Comparison of ENCODE assay signal across 10 cellular contexts in the genomic region with DNA sequence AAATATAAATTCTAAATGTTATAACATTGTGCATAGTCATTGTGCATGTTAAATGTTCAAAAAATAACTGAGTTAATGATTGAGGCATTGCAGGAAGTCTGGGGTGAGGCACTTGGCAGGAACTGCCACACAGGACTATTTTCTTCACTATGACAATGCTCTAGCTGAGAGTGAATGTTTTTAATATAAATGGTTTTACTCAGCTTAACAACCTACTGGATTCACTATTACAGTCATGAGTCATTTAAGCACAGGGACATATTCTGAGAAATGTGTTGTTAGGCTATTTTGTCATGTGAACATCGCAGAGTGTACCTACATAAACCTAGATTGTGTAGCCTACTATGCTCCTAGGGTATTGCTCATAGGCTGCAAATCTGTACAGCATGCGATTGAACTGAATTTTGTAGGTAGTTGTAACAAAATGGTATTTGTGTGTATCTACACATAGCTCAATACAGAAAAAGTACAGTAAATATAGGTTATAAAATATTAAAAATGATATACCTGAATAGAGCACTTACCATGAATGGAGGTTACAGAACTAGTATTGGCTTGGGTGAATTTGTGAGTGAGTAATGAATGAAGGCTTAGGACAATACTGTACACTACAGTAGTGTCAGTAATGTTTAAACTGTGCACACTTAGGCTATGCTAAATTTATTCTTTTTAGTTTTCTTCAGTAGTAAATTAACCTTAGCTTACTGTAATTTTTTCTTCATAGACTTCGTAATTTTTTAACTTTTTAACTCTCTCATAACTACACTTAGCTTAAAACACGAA.
DNase-seq lines count a peak whose midpoint lies in the region; ATAC-seq and TF ChIP-seq lines count a peak whose summit lies in the region.
"Had no signal": no experiment of that assay in that cellular context is flagged by ENCODE, and none has a peak within 500 bp of the region (broad histone marks: within the 10 kb centered on the region; RNA-seq: fewer than 3 reads in every experiment).

No MANE protein-coding gene starts in this region.

- TF ChIP-seq POLR2A in testis (IDR thresholded peaks at IDR 0.05), result no peak

- peak overlapping the region; percentile 52 for H3K27ac Mint-ChIP-seq in T-helper 2 cell treated with Interferon-gamma antibody and Interleukin-4, amounts not matched to agents 5 μg/mL and 100 μg/mL, for 36 hours

- ATAC-seq in GM21825 (IDR thresholded peaks at IDR 0.05; ENCODE audit: unreplicated experiment), result peak; percentile 63
- ATAC-seq: HepG2 had no signal

- intact Hi-C loops in testis (cut with DNase I; ENCODE audit: low total_unique reads), result no loop called here

- no peak overlapping the region for H3K27ac ChIP-seq in testis
- H3K27ac ChIP-seq: cardiac muscle cell had no signal

- TF ChIP-seq CTCF in testis (IDR thresholded peaks at IDR 0.05), result no peak

- H3K9me3 Mint-ChIP-seq in T-helper 2 cell treated with Interferon-gamma antibody and Interleukin-4, amounts not matched to agents 5 μg/mL and 100 μg/mL, for 36 hours, result peaks cover 33% of the 10 kb centered on the region

- 81 to 87% methylated on average over 4 of the region's 4 CpGs for WGBS in testis, 2 donors

- H3K36me3 ChIP-seq in testis (ENCODE audit: low read depth, missing control alignments) (no peaks in the 10 kb centered on the region), HAP-1 (replicated peaks) (no peaks in the 10 kb centered on the region)
- H3K36me3 ChIP-seq: cardiac muscle cell had no signal

- peaks cover 49% of the 10 kb centered on the region for H3K4me1 Mint-ChIP-seq in T-helper 2 cell treated with Interferon-gamma antibody and Interleukin-4, amounts not matched to agents 5 μg/mL and 100 μg/mL, for 36 hours (ENCODE audit: low read depth)

- H3K4me3 ChIP-seq in testis (no peak overlapping the region), HAP-1 (no peak overlapping the region)
- H3K4me3 ChIP-seq: cardiac muscle cell had no signal

- peaks cover 49% of the 10 kb centered on the region for H3K36me3 Mint-ChIP-seq in T-helper 2 cell treated with Interferon-gamma antibody and Interleukin-4, amounts not matched to agents 5 μg/mL and 100 μg/mL, for 36 hours (ENCODE audit: low read depth)

- H3K27me3 Mint-ChIP-seq in T-helper 2 cell treated with Interferon-gamma antibody and Interleukin-4, amounts not matched to agents 5 μg/mL and 100 μg/mL, for 36 hours (ENCODE audit: low read depth), result no peaks in the 10 kb centered on the region

- H3K4me3 Mint-ChIP-seq in T-helper 2 cell treated with Interferon-gamma antibody and Interleukin-4, amounts not matched to agents 5 μg/mL and 100 μg/mL, for 36 hours, result no peak overlapping the region

- DNase-seq in EH (ENCODE audit: low read depth) (peak; percentile 79), iris pigment epithelial cell (ENCODE audit: low read depth) (peak; percentile 79), testis (no peak), NCI-H187 treated with DMSO at 0.1 percent for 48 hours (lab: John Stamatoyannopoulos, UW) (no peak), HAP-1 (ENCODE audit: low spot score in 2 of 2) (no peak), GM03348 (ENCODE audit: low spot score) (no peak)
- DNase-seq in T-helper 2 cell treated with Interferon-gamma antibody and Interleukin-4, amounts not matched to agents 5 μg/mL and 100 μg/mL, for 36 hours (ENCODE audit: low spot score), result peak; percentile 32

- H3K27me3 ChIP-seq in testis, result no peaks in the 10 kb centered on the region
- H3K27me3 ChIP-seq in HAP-1 (ENCODE audit: low read depth), result no peaks in the 10 kb centered on the region
- H3K27me3 ChIP-seq: cardiac muscle cell had no signal

- no peaks in the 10 kb centered on the region for H3K9me3 ChIP-seq in testis
- H3K9me3 ChIP-seq in HAP-1, result no peaks in the 10 kb centered on the region

- no peaks in the 10 kb centered on the region for H3K4me1 ChIP-seq in testis
- H3K4me1 ChIP-seq in HAP-1, result no peaks in the 10 kb centered on the region

- in situ Hi-C loops in HAP-1 (cut with MboI; ENCODE audit: low sequenced_read_pairs), result no loop called here

Comparison
In these comparisons a context has a peak if more than half of its experiments do, and no peak if none do; other contexts are left out.
1. DNase-seq: peak in EH (single experiment), T-helper 2 cell treated with Interferon-gamma antibody and Interleukin-4, amounts not matched to agents 5 μg/mL and 100 μg/mL, for 36 hours (single experiment) and iris pigment epithelial cell (single experiment); none in testis (single experiment), NCI-H187 treated with DMSO at 0.1 percent for 48 hours (single experiment), HAP-1 (0 of 2) and GM03348 (single experiment).